Comparison of ENCODE assay signal across 8 cellular contexts in genomic region chr10:11573497-11573896, GRCh38.
A peak's percentile ranks its signal among the peaks of the same experiment; 100 is the strongest.
DNase-seq lines count a peak whose midpoint lies in the region; ATAC-seq and TF ChIP-seq lines count a peak whose summit lies in the region.
"Had no signal": no experiment of that assay in that cellular context is flagged by ENCODE, and none has a peak within 500 bp of the region (broad histone marks: within the 10 kb centered on the region; RNA-seq: fewer than 3 reads in every experiment).

No MANE protein-coding gene starts in this region.

- H3K27me3 Mint-ChIP-seq in stimulated activated memory B cell treated with anti-CD40 and anti-IgM and Interleukin-4, amounts not matched to agents 10 μg/mL and 1 μg/mL and 100 μg/mL, for 72 hours = no peaks in the 10 kb centered on the region

- H3K9me3 Mint-ChIP-seq in stimulated activated memory B cell treated with anti-CD40 and anti-IgM and Interleukin-4, amounts not matched to agents 10 μg/mL and 1 μg/mL and 100 μg/mL, for 72 hours = no peaks in the 10 kb centered on the region
- H3K9me3 Mint-ChIP-seq: effector memory CD8-positive, alpha-beta T cell had no signal

- DNase-seq in choroid plexus epithelial cell (ENCODE audit: low read depth) (peak; percentile 55), NCI-H510A (lab: John Stamatoyannopoulos, UW) (no peak), GOT3 (lab: John Stamatoyannopoulos, UW) (no peak), NCI-H2171 treated with DMSO at 0.1 percent for 48 hours (lab: John Stamatoyannopoulos, UW) (no peak)
- DNase-seq: effector memory CD8-positive, alpha-beta T cell had no signal

- peak overlapping the region; percentile 63 for H3K4me3 Mint-ChIP-seq in stimulated activated memory B cell treated with anti-CD40 and anti-IgM and Interleukin-4, amounts not matched to agents 10 μg/mL and 1 μg/mL and 100 μg/mL, for 72 hours
- H3K4me3 Mint-ChIP-seq: effector memory CD8-positive, alpha-beta T cell had no signal

- no peak overlapping the region for H3K4me3 ChIP-seq in choroid plexus epithelial cell (ENCODE audit: low read depth, low read length)

- H3K36me3 Mint-ChIP-seq in stimulated activated memory B cell treated with anti-CD40 and anti-IgM and Interleukin-4, amounts not matched to agents 10 μg/mL and 1 μg/mL and 100 μg/mL, for 72 hours = peaks cover 3% of the 10 kb centered on the region

- TF ChIP-seq CTCF in choroid plexus epithelial cell (conservative IDR thresholded peaks at IDR 0.05; ENCODE audit: low read depth, low read length) = no peak

- ATAC-seq in GM19043 (IDR thresholded peaks at IDR 0.05; ENCODE audit: low read depth, unreplicated experiment) = peak; percentile 69
- ATAC-seq in HG03280 (IDR thresholded peaks at IDR 0.05; ENCODE audit: unreplicated experiment) = peak; percentile 49
- ATAC-seq in stimulated activated memory B cell treated with anti-CD40 and anti-IgM and Interleukin-4, amounts not matched to agents 10 μg/mL and 1 μg/mL and 100 μg/mL, for 72 hours = peak; percentile 79
- ATAC-seq: effector memory CD8-positive, alpha-beta T cell had no signal

- peak overlapping the region; percentile 73 for H3K27ac Mint-ChIP-seq in stimulated activated memory B cell treated with anti-CD40 and anti-IgM and Interleukin-4, amounts not matched to agents 10 μg/mL and 1 μg/mL and 100 μg/mL, for 72 hours
- H3K27ac Mint-ChIP-seq: effector memory CD8-positive, alpha-beta T cell had no signal

- H3K4me1 Mint-ChIP-seq in stimulated activated memory B cell treated with anti-CD40 and anti-IgM and Interleukin-4, amounts not matched to agents 10 μg/mL and 1 μg/mL and 100 μg/mL, for 72 hours = peaks cover 75% of the 10 kb centered on the region
